Comparison of ENCODE assay signal across 9 cellular contexts in the genomic region with DNA sequence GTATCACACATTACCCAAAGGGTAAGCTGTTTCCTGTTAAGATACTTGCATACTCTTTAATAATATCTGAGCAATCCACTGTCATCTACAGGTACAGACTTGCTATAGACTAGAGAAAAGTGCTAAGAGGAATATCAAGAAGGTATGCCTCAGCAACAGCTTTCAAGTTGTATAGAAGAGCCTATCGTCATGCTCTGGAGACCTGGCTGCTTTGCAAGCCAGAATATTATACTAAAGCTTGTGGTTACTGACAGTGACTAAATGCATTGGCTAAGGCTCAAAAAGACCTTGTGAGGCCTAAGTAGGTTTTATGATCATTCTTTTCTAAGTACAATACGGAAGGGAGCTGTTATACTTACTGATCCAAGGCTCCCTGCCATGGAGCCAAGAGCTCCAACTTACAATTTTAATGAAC. TPM values are rescaled to one million over a fixed set of nuclear protein-coding genes. Genes with fewer than 3 reads are reported as not detected.
DNase-seq lines count a peak whose midpoint lies in the region; ATAC-seq, FAIRE-seq and TF ChIP-seq lines count a peak whose summit lies in the region.
"Had no signal": no experiment of that assay in that cellular context is flagged by ENCODE, and none has a peak within 500 bp of the region (broad histone marks: within the 10 kb centered on the region; RNA-seq: fewer than 3 reads in every experiment).

No MANE protein-coding gene starts in this region.

- no peaks in the 10 kb centered on the region for H3K9me2 ChIP-seq in SK-N-SH

- no peak overlapping the region for H3K27ac ChIP-seq in BLaER1
- peak overlapping the region in 1 of 2 experiments; percentile 55; a peak in 2 of 4 replicates for H3K27ac ChIP-seq in SK-N-SH (ENCODE audit: low read depth in 2 of 2, low read length in 1 of 2)
- H3K27ac ChIP-seq in keratinocyte (ENCODE audit: control insufficient read depth, insufficient read depth, low read length), result peak overlapping the region; percentile 92

- H3K4me2 ChIP-seq in BLaER1 (peak overlapping the region; percentile 75), SK-N-SH (peak overlapping the region; percentile 22), keratinocyte (ENCODE audit: control insufficient read depth, extremely low read depth, insufficient read depth, low read depth, low read length) (peak overlapping the region; percentile 78)

- H4K20me1 ChIP-seq in BLaER1 (peaks cover 42% of the 10 kb centered on the region), SK-N-SH (ENCODE audit: insufficient read depth) (peaks cover 29% of the 10 kb centered on the region), keratinocyte (ENCODE audit: control insufficient read depth, extremely low read depth, insufficient read depth, low read length) (no peaks in the 10 kb centered on the region)

- POLR2A ChIA-PET in SK-N-SH (lab: Yijun Ruan, JAX), result no interaction called here

- H3K4me3 ChIP-seq in BLaER1, result no peak overlapping the region
- H3K4me3 ChIP-seq in SK-N-SH (ENCODE audit: low read depth in 2 of 2, low read length in 1 of 2), result no peak overlapping the region
- H3K4me3 ChIP-seq in keratinocyte (ENCODE audit: control insufficient read depth in 2 of 3, extremely low read depth in 1 of 3, insufficient read depth in 2 of 3, low read depth in 1 of 3, low read length in 3 of 3), result peak overlapping the region in 1 of 3 experiments; percentile 42

- TF ChIP-seq CTCF in SK-N-SH (IDR thresholded peaks at IDR 0.05) (no peak), keratinocyte (optimal IDR thresholded peaks at IDR 0.05 in 1 of 3, IDR thresholded peaks at IDR 0.05 in 1 of 3, conservative IDR thresholded peaks at IDR 0.05 in 1 of 3; ENCODE audit: extremely low read depth in 1 of 3, insufficient read depth in 2 of 3, low read length in 3 of 3) (no peak)

- no peak for TF ChIP-seq RAD21 in SK-N-SH (IDR thresholded peaks at IDR 0.05; ENCODE audit: low read length)

- ATAC-seq in GM19035 (IDR thresholded peaks at IDR 0.05; ENCODE audit: unreplicated experiment), result peak; percentile 89
- ATAC-seq in HG03196 (IDR thresholded peaks at IDR 0.05; ENCODE audit: unreplicated experiment), result peak; percentile 95

- H3K79me2 ChIP-seq in SK-N-SH (ENCODE audit: insufficient read depth) (peaks cover 56% of the 10 kb centered on the region), keratinocyte (ENCODE audit: control insufficient read depth, insufficient read depth, low read length) (peaks cover 38% of the 10 kb centered on the region)

- TF ChIP-seq EP300 in SK-N-SH (IDR thresholded peaks at IDR 0.05; ENCODE audit: borderline replicate concordance in 1 of 2, low read depth in 1 of 2, low read length in 1 of 2), result peak in 1 of 2 experiments; percentile 25; a peak in 1 of 4 replicates

- H3K9me3 ChIP-seq in BLaER1 (no peaks in the 10 kb centered on the region), SK-N-SH (no peaks in the 10 kb centered on the region), keratinocyte (ENCODE audit: control insufficient read depth, low read depth, low read length) (no peaks in the 10 kb centered on the region)

- no peak for DNase-seq in SK-N-SH
- DNase-seq in keratinocyte (ENCODE audit: low read depth, low spot score), result peak; percentile 60
- DNase-seq in NCI-H1092 (lab: John Stamatoyannopoulos, UW), result no peak
- DNase-seq in NCI-H2227 treated with DMSO at 0.1 percent for 48 hours (lab: John Stamatoyannopoulos, UW), result no peak
- no peak for DNase-seq in anterior cingulate cortex (lab: John Stamatoyannopoulos, UW)

- H2AFZ ChIP-seq in SK-N-SH (ENCODE audit: low read depth) (no peak overlapping the region), keratinocyte (ENCODE audit: control insufficient read depth, low read length) (no peak overlapping the region)

- FAIRE-seq in keratinocyte (lab: Jason Lieb, UNC), result peak; percentile 87
- FAIRE-seq: islet of Langerhans had no signal

- H3K4me1 ChIP-seq in BLaER1, result peaks cover 39% of the 10 kb centered on the region
- peaks cover 0 to 9% of the 10 kb centered on the region in 2 experiments; a peak in 2 of 4 replicates for H3K4me1 ChIP-seq in SK-N-SH (ENCODE audit: control insufficient read depth in 1 of 2, insufficient read depth in 2 of 2, low read depth in 1 of 2, low read length in 1 of 2)
- H3K4me1 ChIP-seq in keratinocyte (ENCODE audit: control insufficient read depth, extremely low read depth, insufficient read depth, low read length), result peaks cover 24% of the 10 kb centered on the region

- CTCF ChIA-PET in SK-N-SH (lab: Yijun Ruan, JAX), result no interaction called here

- H3K9ac ChIP-seq in BLaER1 (no peak overlapping the region), SK-N-SH (no peak overlapping the region), keratinocyte (ENCODE audit: control insufficient read depth, extremely low read depth, insufficient read depth, low read length) (peak overlapping the region; percentile 61)

- H3K36me3 ChIP-seq in BLaER1 (0 out of 2 replicates have a peak, but pooled peaks cover 8% of the 10 kb centered on the region), SK-N-SH (replicated peaks in 1 of 2; ENCODE audit: control insufficient read depth in 1 of 2, insufficient read depth in 2 of 2, low read length in 1 of 2) (peaks cover 3 to 16% of the 10 kb centered on the region in 2 experiments), keratinocyte (ENCODE audit: control insufficient read depth in 2 of 2, extremely low read depth in 1 of 2, insufficient read depth in 2 of 2, low read length in 2 of 2) (peaks cover 0 to 3% of the 10 kb centered on the region in 2 experiments)

- dilution Hi-C loops in keratinocyte (cut with MboI; ENCODE audit: extremely low pct_ligation_motif_present, low sequenced_read_pairs), result no loop called here

- peaks cover 20% of the 10 kb centered on the region for H3F3A ChIP-seq in SK-N-SH (replicated peaks; ENCODE audit: insufficient read depth)

- H3K9me1 ChIP-seq in keratinocyte (ENCODE audit: control insufficient read depth, extremely low read depth, insufficient read depth, low read length), result no peaks in the 10 kb centered on the region

- WGBS in SK-N-SH (ENCODE audit: low lambda C conversion rate), result 42% methylated on average over 2 of the region's 2 CpGs

- H3K27me3 ChIP-seq in BLaER1 (no peaks in the 10 kb centered on the region), SK-N-SH (ENCODE audit: insufficient read depth) (no peaks in the 10 kb centered on the region), keratinocyte (ENCODE audit: control insufficient read depth, extremely low read depth, insufficient read depth, low read length) (no peaks in the 10 kb centered on the region)

TF ChIP-seq in SK-N-SH, 30 proteins besides CTCF, POLR2A, EP300 and RAD21 (continues in another document):
- TF ChIP-seq FOSL2 (IDR thresholded peaks at IDR 0.05; ENCODE audit: borderline replicate concordance, low read depth) (peak; percentile 10; the same call in 1 of the 2 replicates), POLR2AphosphoS5 (IDR thresholded peaks at IDR 0.05; ENCODE audit: low read depth, low read length) (peak; percentile 24; the same call in 1 of the 2 replicates), JUND (IDR thresholded peaks at IDR 0.05) (0 out of 2 replicates have a peak, but pooled peaks have one; percentile 5), NFIC (IDR thresholded peaks at IDR 0.05; ENCODE audit: borderline replicate concordance) (peak; percentile 75), TCF12 (IDR thresholded peaks at IDR 0.05) (peak; percentile 58; the same call in 1 of the 2 replicates)
- TF ChIP-seq, protein P1, sequence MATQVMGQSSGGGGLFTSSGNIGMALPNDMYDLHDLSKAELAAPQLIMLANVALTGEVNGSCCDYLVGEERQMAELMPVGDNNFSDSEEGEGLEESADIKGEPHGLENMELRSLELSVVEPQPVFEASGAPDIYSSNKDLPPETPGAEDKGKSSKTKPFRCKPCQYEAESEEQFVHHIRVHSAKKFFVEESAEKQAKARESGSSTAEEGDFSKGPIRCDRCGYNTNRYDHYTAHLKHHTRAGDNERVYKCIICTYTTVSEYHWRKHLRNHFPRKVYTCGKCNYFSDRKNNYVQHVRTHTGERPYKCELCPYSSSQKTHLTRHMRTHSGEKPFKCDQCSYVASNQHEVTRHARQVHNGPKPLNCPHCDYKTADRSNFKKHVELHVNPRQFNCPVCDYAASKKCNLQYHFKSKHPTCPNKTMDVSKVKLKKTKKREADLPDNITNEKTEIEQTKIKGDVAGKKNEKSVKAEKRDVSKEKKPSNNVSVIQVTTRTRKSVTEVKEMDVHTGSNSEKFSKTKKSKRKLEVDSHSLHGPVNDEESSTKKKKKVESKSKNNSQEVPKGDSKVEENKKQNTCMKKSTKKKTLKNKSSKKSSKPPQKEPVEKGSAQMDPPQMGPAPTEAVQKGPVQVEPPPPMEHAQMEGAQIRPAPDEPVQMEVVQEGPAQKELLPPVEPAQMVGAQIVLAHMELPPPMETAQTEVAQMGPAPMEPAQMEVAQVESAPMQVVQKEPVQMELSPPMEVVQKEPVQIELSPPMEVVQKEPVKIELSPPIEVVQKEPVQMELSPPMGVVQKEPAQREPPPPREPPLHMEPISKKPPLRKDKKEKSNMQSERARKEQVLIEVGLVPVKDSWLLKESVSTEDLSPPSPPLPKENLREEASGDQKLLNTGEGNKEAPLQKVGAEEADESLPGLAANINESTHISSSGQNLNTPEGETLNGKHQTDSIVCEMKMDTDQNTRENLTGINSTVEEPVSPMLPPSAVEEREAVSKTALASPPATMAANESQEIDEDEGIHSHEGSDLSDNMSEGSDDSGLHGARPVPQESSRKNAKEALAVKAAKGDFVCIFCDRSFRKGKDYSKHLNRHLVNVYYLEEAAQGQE (IDR thresholded peaks at IDR 0.05; ENCODE audit: low read depth, low read length), result no peak
- TF ChIP-seq, protein P2, sequence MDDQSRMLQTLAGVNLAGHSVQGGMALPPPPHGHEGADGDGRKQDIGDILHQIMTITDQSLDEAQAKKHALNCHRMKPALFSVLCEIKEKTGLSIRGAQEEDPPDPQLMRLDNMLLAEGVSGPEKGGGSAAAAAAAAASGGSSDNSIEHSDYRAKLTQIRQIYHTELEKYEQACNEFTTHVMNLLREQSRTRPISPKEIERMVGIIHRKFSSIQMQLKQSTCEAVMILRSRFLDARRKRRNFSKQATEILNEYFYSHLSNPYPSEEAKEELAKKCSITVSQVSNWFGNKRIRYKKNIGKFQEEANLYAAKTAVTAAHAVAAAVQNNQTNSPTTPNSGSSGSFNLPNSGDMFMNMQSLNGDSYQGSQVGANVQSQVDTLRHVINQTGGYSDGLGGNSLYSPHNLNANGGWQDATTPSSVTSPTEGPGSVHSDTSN (IDR thresholded peaks at IDR 0.05), result peak; percentile 68

RNA-seq across cellular contexts. Expression of a gene that starts 11.3 kb away (rescaled TPM):
- polyA plus RNA-seq in SK-N-SH (2012; rRNA removed) (108 and 141 TPM in 2 replicates), keratinocyte (133 to 239 TPM (median 200 TPM) in 3 replicates)
- 132 and 140 TPM in 2 replicates for polyA plus RNA-seq in SK-N-SH (2012; cell fraction: cytosol; rRNA removed)
- polyA plus RNA-seq in SK-N-SH (2012; cell fraction: nucleus; rRNA removed), result 43.3 and 103 TPM in 2 replicates
- polyA plus RNA-seq in keratinocyte (2011; ENCODE audit: low read depth), result 55.4 TPM
- 66.0 and 136 TPM in 2 replicates for polyA plus RNA-seq in keratinocyte (2011; cell fraction: cytosol; rRNA removed)
- 347 and 387 TPM in 2 replicates for polyA plus RNA-seq in keratinocyte (2011; cell fraction: nucleus; rRNA removed)
- polyA plus RNA-seq in keratinocyte (2012; ENCODE audit: low replicate concordance), result 115 and 120 TPM in 2 replicates
- 30.9 to 240 TPM (median 205 TPM) in 3 replicates for polyA minus RNA-seq in keratinocyte
- 153 TPM for polyA minus RNA-seq in keratinocyte (2011; cell fraction: cytosol; rRNA and poly(A)+ RNA removed)
- polyA minus RNA-seq in keratinocyte (2011; cell fraction: nucleus; rRNA and poly(A)+ RNA removed), result 324 and 565 TPM in 2 replicates

Comparison
In these comparisons a context has a peak if more than half of its experiments do, and no peak if none do; other contexts are left out.
1. H3K4me2 ChIP-seq: peak in every context shown above with its lines; median percentile 78 in keratinocyte; 75 in BLaER1; 22 in SK-N-SH.